Comparison of ENCODE assay signal across 16 cellular contexts in genomic region chr10:69228151-69228550, GRCh38. TPM values are rescaled to one million over a fixed set of nuclear protein-coding genes. Genes with fewer than 3 reads are reported as not detected.
DNase-seq lines count a peak whose midpoint lies in the region; ATAC-seq, FAIRE-seq and TF ChIP-seq lines count a peak whose summit lies in the region.
"Had no signal": no experiment of that assay in that cellular context is flagged by ENCODE, and none has a peak within 500 bp of the region (broad histone marks: within the 10 kb centered on the region; RNA-seq: fewer than 3 reads in every experiment).

No MANE protein-coding gene starts in this region.

- H3K4me1 ChIP-seq in MM.1S (ENCODE audit: low read length) (peaks cover 35% of the 10 kb centered on the region), spleen (peaks cover 12 to 75% (median 57%) of the 10 kb centered on the region in 6 donors)

- peak overlapping the region; percentile 69 for H3K4me3 Mint-ChIP-seq in activated CD8-positive, alpha-beta memory T cell treated with anti-CD3 and anti-CD28 coated beads, Interleukin-2, amount 10 ng/mL, durations not matched to agents 7 days and 5 days
- H3K4me3 Mint-ChIP-seq in activated naive CD8-positive, alpha-beta T cell treated with anti-CD3 and anti-CD28 coated beads for 36 hours: peak overlapping the region; percentile 65

- no peaks in the 10 kb centered on the region for H3K9me2 ChIP-seq in MM.1S (replicated peaks; ENCODE audit: insufficient read depth, low read length)

- no peak for ATAC-seq in activated CD8-positive, alpha-beta memory T cell treated with anti-CD3 and anti-CD28 coated beads, Interleukin-2, amount 10 ng/mL, durations not matched to agents 7 days and 5 days
- ATAC-seq: HCT116, left lobe of liver, Panc1 had no signal

- no peaks in the 10 kb centered on the region for H3K36me3 Mint-ChIP-seq in activated CD8-positive, alpha-beta memory T cell treated with anti-CD3 and anti-CD28 coated beads, Interleukin-2, amount 10 ng/mL, durations not matched to agents 7 days and 5 days
- H3K36me3 Mint-ChIP-seq in activated naive CD8-positive, alpha-beta T cell treated with anti-CD3 and anti-CD28 coated beads for 36 hours: no peaks in the 10 kb centered on the region
- H3K36me3 Mint-ChIP-seq: CD14-positive monocyte had no signal

- TF ChIP-seq POLR2A in spleen (IDR thresholded peaks at IDR 0.05): no peak

- H3K27me3 ChIP-seq in MM.1S (replicated peaks; ENCODE audit: insufficient read depth, low read length) (no peaks in the 10 kb centered on the region), spleen (replicated peaks in 1 of 7) (no peaks in the 10 kb centered on the region)
- H3K27me3 ChIP-seq: MG63, testis had no signal

- CTCF ChIA-PET in activated CD8-positive, alpha-beta memory T cell treated with anti-CD3 and anti-CD28 coated beads, Interleukin-2, amount 10 ng/mL, durations not matched to agents 7 days and 5 days (lab: Charles Lee): interaction anchor here (1.0 to 2.2 kb wide), 5 partner anchors 11 to 180 kb away, joined by 3 to 15 read pairs (median 12); no protein-coding TSS in a partner anchor

- H3K9me3 Mint-ChIP-seq in activated CD8-positive, alpha-beta memory T cell treated with anti-CD3 and anti-CD28 coated beads, Interleukin-2, amount 10 ng/mL, durations not matched to agents 7 days and 5 days (ENCODE audit: low read depth): no peaks in the 10 kb centered on the region
- no peaks in the 10 kb centered on the region for H3K9me3 Mint-ChIP-seq in activated naive CD8-positive, alpha-beta T cell treated with anti-CD3 and anti-CD28 coated beads for 36 hours
- H3K9me3 Mint-ChIP-seq: activated T-cell treated with anti-CD3 and anti-CD28 coated beads, Interleukin-2, amount 50 U/mL, for 24 hours; CD14-positive monocyte had no signal

- H3K4me3 ChIP-seq in MM.1S (ENCODE audit: low read length): no peak overlapping the region
- H3K4me3 ChIP-seq in spleen: no peak overlapping the region
- H3K4me3 ChIP-seq: MG63, testis had no signal

- no peak for TF ChIP-seq CTCF in MM.1S (IDR thresholded peaks at IDR 0.05; ENCODE audit: low read length)
- no peak for TF ChIP-seq CTCF in spleen (IDR thresholded peaks at IDR 0.05 in 8 of 11, conservative IDR thresholded peaks at IDR 0.05 in 3 of 11)

- no peaks in the 10 kb centered on the region for H3K36me3 ChIP-seq in MM.1S (replicated peaks; ENCODE audit: insufficient read depth, low read length)
- no peaks in the 10 kb centered on the region for H3K36me3 ChIP-seq in spleen
- H3K36me3 ChIP-seq: MG63 had no signal

- H3K27ac ChIP-seq in MM.1S (ENCODE audit: low read length): no peak overlapping the region
- H3K27ac ChIP-seq in spleen: peak overlapping the region in 5 of 8 donors; percentile 74 to 89 (median 88)
- H3K27ac ChIP-seq: testis had no signal

- peaks cover 84% of the 10 kb centered on the region for H3K4me1 Mint-ChIP-seq in activated CD8-positive, alpha-beta memory T cell treated with anti-CD3 and anti-CD28 coated beads, Interleukin-2, amount 10 ng/mL, durations not matched to agents 7 days and 5 days
- peaks cover 51% of the 10 kb centered on the region for H3K4me1 Mint-ChIP-seq in activated naive CD8-positive, alpha-beta T cell treated with anti-CD3 and anti-CD28 coated beads for 36 hours

- peak overlapping the region; percentile 96 for H3K27ac Mint-ChIP-seq in activated CD8-positive, alpha-beta memory T cell treated with anti-CD3 and anti-CD28 coated beads, Interleukin-2, amount 10 ng/mL, durations not matched to agents 7 days and 5 days
- no peak overlapping the region for H3K27ac Mint-ChIP-seq in activated naive CD8-positive, alpha-beta T cell treated with anti-CD3 and anti-CD28 coated beads for 36 hours

- DNase-seq in activated CD8-positive, alpha-beta memory T cell treated with anti-CD3 and anti-CD28 coated beads, Interleukin-2, amount 10 ng/mL, durations not matched to agents 7 days and 5 days: no peak
- DNase-seq in activated CD8-positive, alpha-beta memory T cell treated with anti-CD3 and anti-CD28 coated beads for 24 hours: no peak
- no peak for DNase-seq in MM.1S
- no peak for DNase-seq in activated naive CD8-positive, alpha-beta T cell treated with anti-CD3 and anti-CD28 coated beads for 36 hours
- DNase-seq in spleen: no peak
- DNase-seq in NCI-H510A treated with DMSO at 0.1 percent for 48 hours (lab: John Stamatoyannopoulos, UW): no peak
- DNase-seq in GM19239 (ENCODE audit: insufficient read length, low spot score): no peak
- no peak for DNase-seq in head of caudate nucleus
- DNase-seq: activated T-cell treated with anti-CD3 and anti-CD28 coated beads, Interleukin-2, amount 50 U/mL, for 24 hours; DMS79 treated with DMSO at 0.1 percent for 48 hours; MG63; testis had no signal

- H3K9me3 ChIP-seq in MM.1S (replicated peaks; ENCODE audit: insufficient read depth, low read length) (no peaks in the 10 kb centered on the region), spleen (no peaks in the 10 kb centered on the region)
- H3K9me3 ChIP-seq: MG63, testis had no signal

- H3F3A ChIP-seq in MM.1S (ENCODE audit: insufficient read depth, low read length): peaks cover 8% of the 10 kb centered on the region

- no peaks in the 10 kb centered on the region for H4K20me1 ChIP-seq in MM.1S (ENCODE audit: insufficient read depth, low read length)

- no peak overlapping the region for H2AFZ ChIP-seq in MM.1S (ENCODE audit: low read length)

- peak overlapping the region; percentile 66; the same call in 1 of the 2 replicates for H3K4me2 ChIP-seq in MM.1S (ENCODE audit: low read depth, low read length)

- intact Hi-C loops in spleen (cut with DNase I; ENCODE audit: low total_unique reads): no loop called here
- intact Hi-C loops in head of caudate nucleus (cut with DNase I): no loop called here

- no peaks in the 10 kb centered on the region for H3K79me2 ChIP-seq in MM.1S (ENCODE audit: low read length)

- WGBS in spleen, 5 donors: 56 to 90% (median 88%) methylated on average over 2 of the region's 2 CpGs

- no peak overlapping the region for H3K9ac ChIP-seq in MM.1S (ENCODE audit: low read length)

- H3K27me3 Mint-ChIP-seq in activated CD8-positive, alpha-beta memory T cell treated with anti-CD3 and anti-CD28 coated beads, Interleukin-2, amount 10 ng/mL, durations not matched to agents 7 days and 5 days: no peaks in the 10 kb centered on the region
- no peaks in the 10 kb centered on the region for H3K27me3 Mint-ChIP-seq in activated naive CD8-positive, alpha-beta T cell treated with anti-CD3 and anti-CD28 coated beads for 36 hours
- H3K27me3 Mint-ChIP-seq: activated T-cell treated with anti-CD3 and anti-CD28 coated beads, Interleukin-2, amount 50 U/mL, for 24 hours had no signal

- no peak for FAIRE-seq in GM19239 (lab: Jason Lieb, UNC)

RNA-seq across cellular contexts. Expression of gene HKDC1, which starts 8.0 kb away (rescaled TPM):
- 1 to 10 TPM in 1 of 2 experiments, under 1 TPM in 1; 0.61 to 2.7 TPM for total RNA-seq in activated CD8-positive, alpha-beta memory T cell treated with anti-CD3 and anti-CD28 coated beads, Interleukin-2, amount 10 ng/mL, durations not matched to agents 7 days and 5 days
- under 1 TPM in 1 of 2 experiments, not detected in 1; 0.28 TPM for total RNA-seq in activated naive CD8-positive, alpha-beta T cell treated with anti-CD3 and anti-CD28 coated beads for 36 hours
- 1 to 10 TPM in 2 of 7 donors, under 1 TPM in 4, not detected in 1; 0.43 to 3.0 (median 0.79) TPM for total RNA-seq in spleen
- 1 to 10 TPM in 1 of 3 donors, under 1 TPM in 2; 0.26 to 1.1 (median 0.46) TPM for polyA plus RNA-seq in spleen
- polyA plus RNA-seq: CD14-positive monocyte had no signal

RNA-seq across cellular contexts. Expression of gene SUPV3L1, which starts 48.1 kb away (rescaled TPM):
- 10 to 100 TPM; 46.9 to 59.0 TPM for total RNA-seq in activated CD8-positive, alpha-beta memory T cell treated with anti-CD3 and anti-CD28 coated beads, Interleukin-2, amount 10 ng/mL, durations not matched to agents 7 days and 5 days
- 10 to 100 TPM; 55.6 to 56.6 TPM for total RNA-seq in activated naive CD8-positive, alpha-beta T cell treated with anti-CD3 and anti-CD28 coated beads for 36 hours
- total RNA-seq in spleen: 10 to 100 TPM; 24.2 to 40.5 (median 31.1) TPM
- 10 to 100 TPM; 47.5 to 95.6 (median 62.8) TPM for polyA plus RNA-seq in spleen

RNA-seq across cellular contexts. Expression of gene HK1, which starts 50.1 kb away (rescaled TPM):
- total RNA-seq in activated CD8-positive, alpha-beta memory T cell treated with anti-CD3 and anti-CD28 coated beads, Interleukin-2, amount 10 ng/mL, durations not matched to agents 7 days and 5 days: 100 to 1,000 TPM; 121 to 135 TPM
- total RNA-seq in activated naive CD8-positive, alpha-beta T cell treated with anti-CD3 and anti-CD28 coated beads for 36 hours: 100 to 1,000 TPM; 236 to 244 TPM
- 100 to 1,000 TPM in 1 of 7 donors, 10 to 100 TPM in 6; 59.3 to 108 (median 81.0) TPM for total RNA-seq in spleen
- 10 to 100 TPM; 19.0 to 32.5 (median 19.1) TPM for polyA plus RNA-seq in spleen
